Comparison of ENCODE assay signal across 12 cellular contexts in the genomic region with DNA sequence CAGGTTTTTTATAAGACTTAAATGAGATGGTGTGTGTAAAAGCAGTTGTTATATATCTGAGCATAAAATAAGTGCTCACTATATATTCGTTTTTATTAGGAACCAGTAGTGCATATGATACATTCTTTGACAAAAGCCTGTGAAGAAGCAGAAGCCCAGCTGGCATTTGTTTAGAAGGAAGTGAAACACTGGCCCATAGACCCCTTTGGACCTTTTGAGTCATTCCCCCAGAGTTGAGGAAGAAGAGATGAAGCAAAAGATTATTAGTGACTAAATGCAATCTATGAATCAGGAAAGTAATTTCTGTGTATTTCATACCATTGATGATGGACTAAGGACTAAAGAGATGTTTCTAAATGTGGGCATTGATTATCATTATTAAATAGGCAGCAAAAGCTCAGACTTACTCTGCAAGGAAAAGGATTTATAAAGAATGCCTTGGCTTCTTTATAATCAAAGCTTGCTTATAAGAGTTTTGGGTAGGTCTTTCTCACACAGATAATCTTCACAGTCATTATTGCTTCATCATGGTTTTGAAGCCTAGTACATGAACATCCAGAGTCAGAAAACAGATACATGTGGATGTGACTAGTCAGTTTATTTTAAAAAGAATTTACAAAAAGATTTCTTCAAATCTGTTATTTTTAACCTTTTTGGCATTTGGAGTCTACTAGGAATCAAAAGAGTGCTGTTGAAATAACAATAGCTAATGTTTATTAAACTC. TPM values are rescaled to one million over a fixed set of nuclear protein-coding genes. Genes with fewer than 3 reads are reported as not detected.
DNase-seq lines count a peak whose midpoint lies in the region; ATAC-seq and FAIRE-seq lines count a peak whose summit lies in the region.
"Had no signal": no experiment of that assay in that cellular context is flagged by ENCODE, and none has a peak within 500 bp of the region (broad histone marks: within the 10 kb centered on the region; RNA-seq: fewer than 3 reads in every experiment).

No MANE protein-coding gene starts in this region.

- ATAC-seq in GM19438 (IDR thresholded peaks at IDR 0.05; ENCODE audit: low read depth, unreplicated experiment) (peak; percentile 39), HG02981 (IDR thresholded peaks at IDR 0.05; ENCODE audit: unreplicated experiment) (peak; percentile 46), Right ventricle myocardium superior (ENCODE audit: poor library complexity) (no peak)

- intact Hi-C loops in Right ventricle myocardium superior (cut with DNase I) = no loop called here

- peak; percentile 83 for DNase-seq in CD1c-positive myeloid dendritic cell (ENCODE audit: extremely low spot score)
- DNase-seq in NOMO-1 (lab: John Stamatoyannopoulos, UW; ENCODE audit: unreplicated experiment in 2 of 2) = peak; percentile 54 to 85
- no peak for DNase-seq in RCC 7860 (ENCODE audit: low spot score)
- DNase-seq in NCI-H2029 (lab: John Stamatoyannopoulos, UW) = no peak
- no peak for DNase-seq in Right ventricle myocardium superior
- DNase-seq in EL = no peak
- DNase-seq: ACHN; activated naive CD4-positive, alpha-beta T cell treated with anti-CD3 and anti-CD28 coated beads, Interleukin-2, amount 10 ng/mL, durations not matched to agents 7 days and 5 days; effector CD8-positive, alpha-beta T cell; nephron progenitor cell had no signal

- FAIRE-seq in RCC 7860 (lab: Jason Lieb, UNC) = no peak

RNA-seq across cellular contexts. Expression of gene FER, which starts 16.9 kb away (rescaled TPM):
- total RNA-seq in Right ventricle myocardium superior = 12.8 TPM

Comparison
In these comparisons a context has a peak if more than half of its experiments do, and no peak if none do; other contexts are left out.
1. DNase-seq: peak in CD1c-positive myeloid dendritic cell (single experiment) and NOMO-1 (2 of 2); none in RCC 7860 (single experiment), NCI-H2029 (single experiment), Right ventricle myocardium superior (single experiment) and EL (single experiment).